ENCODE assay signal across 26 cellular contexts in genomic region chr16:49458221-49458620, GRCh38.
DNase-seq lines count a peak whose midpoint lies in the region; ATAC-seq and TF ChIP-seq lines count a peak whose summit lies in the region.
"Had no signal": no experiment of that assay in that cellular context is flagged by ENCODE, and none has a peak within 500 bp of the region (broad histone marks: within the 10 kb centered on the region; RNA-seq: fewer than 3 reads in every experiment).

No MANE protein-coding gene starts in this region.

- H3K27ac ChIP-seq in vagina: no peak overlapping the region
- H3K27ac ChIP-seq: epithelial cell of prostate, parathyroid adenoma, Peyer's patch had no signal

- H3K4me1 ChIP-seq in vagina: no peaks in the 10 kb centered on the region
- H3K4me1 ChIP-seq: parathyroid adenoma had no signal

- H3K27me3 ChIP-seq in vagina: no peaks in the 10 kb centered on the region
- H3K27me3 ChIP-seq: Peyer's patch had no signal

- peaks cover 3% of the 10 kb centered on the region for H3K36me3 Mint-ChIP-seq in activated naive CD8-positive, alpha-beta T cell treated with anti-CD3 and anti-CD28 coated beads, Interleukin-2, amount 10 ng/mL, durations not matched to agents 7 days and 5 days
- no peaks in the 10 kb centered on the region for H3K36me3 Mint-ChIP-seq in activated naive CD8-positive, alpha-beta T cell treated with anti-CD3 and anti-CD28 coated beads for 36 hours
- H3K36me3 Mint-ChIP-seq in chondrocyte (ENCODE audit: low read depth) (peaks cover 2% of the 10 kb centered on the region), osteocyte (ENCODE audit: unreplicated experiment) (no peaks in the 10 kb centered on the region)
- H3K36me3 Mint-ChIP-seq: activated naive CD4-positive, alpha-beta T cell treated with anti-CD3 and anti-CD28 coated beads, Interleukin-2, amount 50 U/mL, for 24 hours; CD4-positive, alpha-beta memory T cell had no signal

- no peak overlapping the region for H3K4me3 ChIP-seq in vagina
- H3K4me3 ChIP-seq: Peyer's patch, smooth muscle cell had no signal

- H3K9me3 ChIP-seq in vagina: no peaks in the 10 kb centered on the region
- H3K9me3 ChIP-seq: Peyer's patch had no signal

- ATAC-seq in activated naive CD8-positive, alpha-beta T cell treated with anti-CD3 and anti-CD28 coated beads, Interleukin-2, amount 10 ng/mL, durations not matched to agents 7 days and 5 days (ENCODE audit: low read depth): no peak
- ATAC-seq in GM18873 (IDR thresholded peaks at IDR 0.05; ENCODE audit: low FRiP score, unreplicated experiment) (no peak), GM19455 (IDR thresholded peaks at IDR 0.05; ENCODE audit: unreplicated experiment) (no peak)

- TF ChIP-seq CTCF in chondrocyte (IDR thresholded peaks at IDR 0.05) (no peak), osteocyte (IDR thresholded peaks at IDR 0.05) (no peak), vagina (IDR thresholded peaks at IDR 0.05) (no peak), GM13976 (IDR thresholded peaks at IDR 0.05; ENCODE audit: borderline replicate concordance, control extremely low read depth, extremely low read depth, insufficient read depth, missing control alignments) (no peak)

- no peak overlapping the region for H3K4me3 Mint-ChIP-seq in activated naive CD8-positive, alpha-beta T cell treated with anti-CD3 and anti-CD28 coated beads, Interleukin-2, amount 10 ng/mL, durations not matched to agents 7 days and 5 days
- no peak overlapping the region for H3K4me3 Mint-ChIP-seq in activated naive CD8-positive, alpha-beta T cell treated with anti-CD3 and anti-CD28 coated beads for 36 hours
- H3K4me3 Mint-ChIP-seq in chondrocyte (ENCODE audit: unreplicated experiment): no peak overlapping the region
- H3K4me3 Mint-ChIP-seq in osteocyte (ENCODE audit: unreplicated experiment): no peak overlapping the region
- H3K4me3 Mint-ChIP-seq: activated naive CD4-positive, alpha-beta T cell treated with anti-CD3 and anti-CD28 coated beads, Interleukin-2, amount 50 U/mL, for 24 hours; B cell; CD4-positive, alpha-beta memory T cell; stimulated activated naive CD8-positive, alpha-beta T cell treated with anti-CD3 and anti-CD28 coated beads, Interleukin-15, Interleukin-2, amounts not matched to agents 100 ng/mL and 50 ng/mL, for 24 hours; T-helper 2 cell treated with Interferon-gamma antibody and Interleukin-4, amounts not matched to agents 5 μg/mL and 100 μg/mL, for 36 hours had no signal

- POLR2A ChIA-PET in activated naive CD8-positive, alpha-beta T cell treated with anti-CD3 and anti-CD28 coated beads, Interleukin-2, amount 10 ng/mL, durations not matched to agents 7 days and 5 days (lab: Charles Lee): no interaction called here

- no peak overlapping the region for H3K27ac Mint-ChIP-seq in activated naive CD8-positive, alpha-beta T cell treated with anti-CD3 and anti-CD28 coated beads, Interleukin-2, amount 10 ng/mL, durations not matched to agents 7 days and 5 days
- H3K27ac Mint-ChIP-seq in activated naive CD8-positive, alpha-beta T cell treated with anti-CD3 and anti-CD28 coated beads for 36 hours: no peak overlapping the region
- H3K27ac Mint-ChIP-seq in chondrocyte (ENCODE audit: unreplicated experiment) (no peak overlapping the region), osteocyte (ENCODE audit: unreplicated experiment) (no peak overlapping the region)
- H3K27ac Mint-ChIP-seq: activated naive CD4-positive, alpha-beta T cell treated with anti-CD3 and anti-CD28 coated beads, Interleukin-2, amount 50 U/mL, for 24 hours; B cell; stimulated activated naive CD8-positive, alpha-beta T cell treated with anti-CD3 and anti-CD28 coated beads, Interleukin-15, Interleukin-2, amounts not matched to agents 100 ng/mL and 50 ng/mL, for 24 hours; T-helper 2 cell treated with Interferon-gamma antibody and Interleukin-4, amounts not matched to agents 5 μg/mL and 100 μg/mL, for 36 hours had no signal

- peak; percentile 10 for DNase-seq in activated naive CD8-positive, alpha-beta T cell treated with anti-CD3 and anti-CD28 coated beads, Interleukin-2, amount 10 ng/mL, durations not matched to agents 7 days and 5 days
- no peak for DNase-seq in activated naive CD8-positive, alpha-beta T cell treated with anti-CD3 and anti-CD28 coated beads for 36 hours
- DNase-seq in chondrocyte (ENCODE audit: low spot score): peak; percentile 33
- DNase-seq in osteocyte (ENCODE audit: extremely low spot score, unreplicated experiment): peak; percentile 54
- DNase-seq in vagina (ENCODE audit: extremely low spot score in 2 of 2): peak; percentile 37 to 78
- DNase-seq in GM13976 (ENCODE audit: low spot score): no peak
- DNase-seq: ACHN; activated CD4-positive, alpha-beta T cell treated with anti-CD3 and anti-CD28 coated beads for 48 hours; CD4-positive, alpha-beta memory T cell; effector CD4-positive, alpha-beta T cell; EL; hippocampal formation; IMR-90; NCI-H2107; NCI-H345; SHP77 treated with DMSO at 0.1 percent for 48 hours had no signal

- no peaks in the 10 kb centered on the region for H3K36me3 ChIP-seq in vagina
- H3K36me3 ChIP-seq: Peyer's patch had no signal

- H3K9me3 Mint-ChIP-seq in activated naive CD8-positive, alpha-beta T cell treated with anti-CD3 and anti-CD28 coated beads, Interleukin-2, amount 10 ng/mL, durations not matched to agents 7 days and 5 days: no peaks in the 10 kb centered on the region
- H3K9me3 Mint-ChIP-seq in activated naive CD8-positive, alpha-beta T cell treated with anti-CD3 and anti-CD28 coated beads for 36 hours: no peaks in the 10 kb centered on the region
- no peaks in the 10 kb centered on the region for H3K9me3 Mint-ChIP-seq in chondrocyte (ENCODE audit: low read depth)
- no peaks in the 10 kb centered on the region for H3K9me3 Mint-ChIP-seq in osteocyte (ENCODE audit: unreplicated experiment)
- H3K9me3 Mint-ChIP-seq: activated naive CD4-positive, alpha-beta T cell treated with anti-CD3 and anti-CD28 coated beads, Interleukin-2, amount 50 U/mL, for 24 hours; CD4-positive, alpha-beta memory T cell; stimulated activated naive CD8-positive, alpha-beta T cell treated with anti-CD3 and anti-CD28 coated beads, Interleukin-15, Interleukin-2, amounts not matched to agents 100 ng/mL and 50 ng/mL, for 24 hours; T-helper 2 cell treated with Interferon-gamma antibody and Interleukin-4, amounts not matched to agents 5 μg/mL and 100 μg/mL, for 36 hours had no signal

- intact Hi-C loops in vagina (cut with DNase I): no loop called here

- no peaks in the 10 kb centered on the region for H3K27me3 Mint-ChIP-seq in activated naive CD8-positive, alpha-beta T cell treated with anti-CD3 and anti-CD28 coated beads, Interleukin-2, amount 10 ng/mL, durations not matched to agents 7 days and 5 days
- no peaks in the 10 kb centered on the region for H3K27me3 Mint-ChIP-seq in activated naive CD8-positive, alpha-beta T cell treated with anti-CD3 and anti-CD28 coated beads for 36 hours
- H3K27me3 Mint-ChIP-seq in chondrocyte (ENCODE audit: low read depth) (peaks cover 33% of the 10 kb centered on the region), osteocyte (ENCODE audit: unreplicated experiment) (peaks cover 15% of the 10 kb centered on the region)
- H3K27me3 Mint-ChIP-seq: activated naive CD4-positive, alpha-beta T cell treated with anti-CD3 and anti-CD28 coated beads, Interleukin-2, amount 50 U/mL, for 24 hours; stimulated activated naive CD8-positive, alpha-beta T cell treated with anti-CD3 and anti-CD28 coated beads, Interleukin-15, Interleukin-2, amounts not matched to agents 100 ng/mL and 50 ng/mL, for 24 hours had no signal

- no peak for TF ChIP-seq POLR2A in vagina (IDR thresholded peaks at IDR 0.05)

- in situ Hi-C loops in GM13976 (cut with MboI; ENCODE audit: low sequenced_read_pairs, unreplicated experiment): no loop called here

- peaks cover 15% of the 10 kb centered on the region for H3K4me1 Mint-ChIP-seq in activated naive CD8-positive, alpha-beta T cell treated with anti-CD3 and anti-CD28 coated beads, Interleukin-2, amount 10 ng/mL, durations not matched to agents 7 days and 5 days
- peaks cover 22% of the 10 kb centered on the region for H3K4me1 Mint-ChIP-seq in activated naive CD8-positive, alpha-beta T cell treated with anti-CD3 and anti-CD28 coated beads for 36 hours
- H3K4me1 Mint-ChIP-seq in chondrocyte (ENCODE audit: low read depth) (no peaks in the 10 kb centered on the region), osteocyte (ENCODE audit: unreplicated experiment) (no peaks in the 10 kb centered on the region)

Comparison
In these comparisons a context has a peak if more than half of its experiments do, and no peak if none do; other contexts are left out.
1. DNase-seq: peak in activated naive CD8-positive, alpha-beta T cell treated with anti-CD3 and anti-CD28 coated beads, Interleukin-2, amount 10 ng/mL, durations not matched to agents 7 days and 5 days (single experiment), chondrocyte (single experiment), osteocyte (single experiment) and vagina (2 of 2); none in activated naive CD8-positive, alpha-beta T cell treated with anti-CD3 and anti-CD28 coated beads for 36 hours (single experiment) and GM13976 (single experiment).